8 cellular contexts compared by ENCODE assay signal in genomic region chr9:113274474-113275146, GRCh38. TPM values are rescaled to one million over a fixed set of nuclear protein-coding genes. Genes with fewer than 3 reads are reported as not detected.
A peak's percentile ranks its signal among the peaks of the same experiment; 100 is the strongest.
DNase-seq lines count a peak whose midpoint lies in the region; ATAC-seq and TF ChIP-seq lines count a peak whose summit lies in the region.

No MANE protein-coding gene starts in this region.

- H2BK12ac ChIP-seq in neuronal stem cell (ENCODE audit: low read length) = no peak overlapping the region

- no peak overlapping the region for H4K8ac ChIP-seq in neuronal stem cell (ENCODE audit: low read depth, low read length)

- no peaks in the 10 kb centered on the region for H3K27me3 Mint-ChIP-seq in activated T-cell treated with anti-CD3 and anti-CD28 coated beads, Interleukin-2, amount 50 U/mL, for 72 hours (ENCODE audit: low read depth)

- no peak overlapping the region for H2BK15ac ChIP-seq in neuronal stem cell (ENCODE audit: low read length)

- H3K36me3 ChIP-seq in neuronal stem cell (replicated peaks in 1 of 2; ENCODE audit: control insufficient read depth in 2 of 2, insufficient read depth in 2 of 2, low read length in 2 of 2) = peaks cover 25 to 69% of the 10 kb centered on the region in 2 donors

- H3K4me3 Mint-ChIP-seq in activated T-cell treated with anti-CD3 and anti-CD28 coated beads, Interleukin-2, amount 50 U/mL, for 72 hours = no peak overlapping the region

- H2AK5ac ChIP-seq in neuronal stem cell (ENCODE audit: low read depth, low read length) = no peak overlapping the region

- no peak overlapping the region for H3K9ac ChIP-seq in neuronal stem cell (ENCODE audit: low read depth, low read length, poor library complexity)

- H2BK5ac ChIP-seq in neuronal stem cell (ENCODE audit: low read length) = peak overlapping the region; percentile 26

- H3K14ac ChIP-seq in neuronal stem cell (ENCODE audit: low read length) = no peak overlapping the region

- H3K4me2 ChIP-seq in neuronal stem cell (ENCODE audit: insufficient read depth, low read length, poor library complexity, severe bottlenecking) = peak overlapping the region; percentile 71

- H3K4me1 Mint-ChIP-seq in activated T-cell treated with anti-CD3 and anti-CD28 coated beads, Interleukin-2, amount 50 U/mL, for 72 hours (ENCODE audit: low read depth) = peaks cover 23% of the 10 kb centered on the region

- peak; percentile 70 for TF ChIP-seq CTCF in GM12872 (IDR thresholded peaks at IDR 0.05; ENCODE audit: insufficient read depth, low read depth, low read length)

- H2BK120ac ChIP-seq in neuronal stem cell (ENCODE audit: low read depth, low read length) = no peak overlapping the region

- H3K18ac ChIP-seq in neuronal stem cell (ENCODE audit: low read length) = no peak overlapping the region

- peaks cover 13 to 22% of the 10 kb centered on the region in 2 donors for H3K36me3 Mint-ChIP-seq in activated T-cell treated with anti-CD3 and anti-CD28 coated beads, Interleukin-2, amount 50 U/mL, for 72 hours (ENCODE audit: insufficient read depth in 2 of 2)

- peak overlapping the region; percentile 92 for H2AFZ ChIP-seq in neuronal stem cell (ENCODE audit: low read length)

- no peaks in the 10 kb centered on the region for H3K9me3 ChIP-seq in neuronal stem cell (replicated peaks in 1 of 2; ENCODE audit: control insufficient read depth in 2 of 2, insufficient read depth in 1 of 2, low read depth in 1 of 2, low read length in 2 of 2)

- peak overlapping the region; percentile 70 for H3K27ac ChIP-seq in neuronal stem cell (replicated peaks; ENCODE audit: low read length)

- no peak overlapping the region for H3K23ac ChIP-seq in neuronal stem cell (ENCODE audit: low read depth, low read length, poor library complexity)

- no peaks in the 10 kb centered on the region for H3K9me3 Mint-ChIP-seq in activated T-cell treated with anti-CD3 and anti-CD28 coated beads, Interleukin-2, amount 50 U/mL, for 72 hours

- peak; percentile 47 for DNase-seq in Ammon's horn (ENCODE audit: low spot score)
- DNase-seq in NCI-H2196 (lab: John Stamatoyannopoulos, UW; ENCODE audit: unreplicated experiment) = peak; percentile 80
- peak; percentile 31 to 58 for DNase-seq in activated T-cell treated with anti-CD3 and anti-CD28 coated beads, Interleukin-2, amount 50 U/mL, for 72 hours
- DNase-seq in globus pallidus (ENCODE audit: low spot score) = peak; percentile 68
- DNase-seq in neuronal stem cell (ENCODE audit: low spot score) = peak; percentile 71

- H3K4me1 ChIP-seq in neuronal stem cell (ENCODE audit: control insufficient read depth in 2 of 2, insufficient read depth in 1 of 2, low read depth in 1 of 2, low read length in 2 of 2) = peaks cover 4% of the 10 kb centered on the region in 2 donors

- ATAC-seq in HG03066 (IDR thresholded peaks at IDR 0.05; ENCODE audit: low read depth, unreplicated experiment) = peak; percentile 4
- ATAC-seq in activated T-cell treated with anti-CD3 and anti-CD28 coated beads, Interleukin-2, amount 50 U/mL, for 72 hours (replicated peaks in 1 of 2) = peak; percentile 26 to 36
- no peak for ATAC-seq in HG03469 (IDR thresholded peaks at IDR 0.05; ENCODE audit: unreplicated experiment)

- H4K91ac ChIP-seq in neuronal stem cell (ENCODE audit: low read depth, low read length, poor library complexity) = no peak overlapping the region

- H3K4me3 ChIP-seq in neuronal stem cell (ENCODE audit: low read length in 2 of 2) = peak overlapping the region; percentile 62 to 99

- no peak overlapping the region for H3K4ac ChIP-seq in neuronal stem cell (ENCODE audit: low read length)

- H3K27ac Mint-ChIP-seq in activated T-cell treated with anti-CD3 and anti-CD28 coated beads, Interleukin-2, amount 50 U/mL, for 72 hours = no peak overlapping the region

- no CpG with 5 or more reads among the region's 15 CpGs for WGBS in neuronal stem cell (ENCODE audit: extremely low coverage in 2 of 2, insufficient read length in 2 of 2, insufficient replicate concordance in 1 of 2), 2 donors

- H3K27me3 ChIP-seq in neuronal stem cell (ENCODE audit: control insufficient read depth in 3 of 3, insufficient read depth in 3 of 3, low read depth in 1 of 3, low read length in 3 of 3) = no peaks in the 10 kb centered on the region

- H3K79me1 ChIP-seq in neuronal stem cell (ENCODE audit: low read depth, low read length) = no peaks in the 10 kb centered on the region

RNA-seq across cellular contexts. Expression of gene CDC26, which starts 0.8 kb away (rescaled TPM):
- 10 to 100 TPM; 45.4 to 58.4 TPM for total RNA-seq in activated T-cell treated with anti-CD3 and anti-CD28 coated beads, Interleukin-2, amount 50 U/mL, for 72 hours
- polyA plus RNA-seq in neuronal stem cell (2013, experiment 1 of 2) = 52.3 TPM
- polyA plus RNA-seq in neuronal stem cell (2013, experiment 2 of 2) = 50.0 TPM

RNA-seq across cellular contexts. Expression of gene PRPF4, which starts 0.8 kb away (rescaled TPM):
- total RNA-seq in activated T-cell treated with anti-CD3 and anti-CD28 coated beads, Interleukin-2, amount 50 U/mL, for 72 hours = 10 to 100 TPM; 34.0 to 49.0 TPM
- 23.7 TPM for polyA plus RNA-seq in neuronal stem cell (2013, experiment 1 of 2)
- 23.9 TPM for polyA plus RNA-seq in neuronal stem cell (2013, experiment 2 of 2)

RNA-seq across cellular contexts. Expression of gene RNF183, which starts 28.6 kb away (rescaled TPM):
- total RNA-seq in activated T-cell treated with anti-CD3 and anti-CD28 coated beads, Interleukin-2, amount 50 U/mL, for 72 hours = under 1 TPM; 0.34 to 0.69 TPM
- 0.13 TPM for polyA plus RNA-seq in neuronal stem cell (2013, experiment 1 of 2)
- 0.25 TPM for polyA plus RNA-seq in neuronal stem cell (2013, experiment 2 of 2)

RNA-seq across cellular contexts. Expression of gene SLC31A1, which starts 53.3 kb away (rescaled TPM):
- total RNA-seq in activated T-cell treated with anti-CD3 and anti-CD28 coated beads, Interleukin-2, amount 50 U/mL, for 72 hours = 1 to 10 TPM; 7.9 to 8.8 TPM
- 21.3 TPM for polyA plus RNA-seq in neuronal stem cell (2013, experiment 1 of 2)
- 21.4 TPM for polyA plus RNA-seq in neuronal stem cell (2013, experiment 2 of 2)

RNA-seq across cellular contexts. Expression of gene FKBP15, which starts 53.5 kb away (rescaled TPM):
- total RNA-seq in activated T-cell treated with anti-CD3 and anti-CD28 coated beads, Interleukin-2, amount 50 U/mL, for 72 hours = 10 to 100 TPM; 24.7 to 26.0 TPM
- 6.9 TPM for polyA plus RNA-seq in neuronal stem cell (2013, experiment 1 of 2)
- 6.9 TPM for polyA plus RNA-seq in neuronal stem cell (2013, experiment 2 of 2)
